18 cellular contexts compared by ENCODE assay signal in genomic region chr1:64073705-64074104, GRCh38.
A peak's percentile ranks its signal among the peaks of the same experiment; 100 is the strongest.
DNase-seq lines count a peak whose midpoint lies in the region; ATAC-seq lines count a peak whose summit lies in the region.
"Had no signal": no experiment of that assay in that cellular context is flagged by ENCODE, and none has a peak within 500 bp of the region (broad histone marks: within the 10 kb centered on the region; RNA-seq: fewer than 3 reads in every experiment).

No MANE protein-coding gene starts in this region.

- H3K14ac ChIP-seq in neuronal stem cell (ENCODE audit: low read length) = no peak overlapping the region

- H2BK120ac ChIP-seq in mesendoderm (ENCODE audit: low read depth, low read length) (no peak overlapping the region), neuronal stem cell (ENCODE audit: low read depth, low read length) (no peak overlapping the region)

- no peak overlapping the region for H4K91ac ChIP-seq in neuronal stem cell (ENCODE audit: low read depth, low read length, poor library complexity)

- H4K8ac ChIP-seq in mesendoderm (ENCODE audit: low read depth, low read length) (no peak overlapping the region), neuronal stem cell (ENCODE audit: low read depth, low read length) (no peak overlapping the region)

- no peaks in the 10 kb centered on the region for H3K9me3 ChIP-seq in neuronal stem cell (replicated peaks in 1 of 2; ENCODE audit: control insufficient read depth in 2 of 2, insufficient read depth in 1 of 2, low read depth in 1 of 2, low read length in 2 of 2)
- H3K9me3 ChIP-seq: esophagus muscularis mucosa had no signal

- H2BK12ac ChIP-seq in neuronal stem cell (ENCODE audit: low read length) = no peak overlapping the region

- H2AFZ ChIP-seq in neuronal stem cell (ENCODE audit: low read length) = no peak overlapping the region

- H3K4me3 ChIP-seq in mesendoderm (ENCODE audit: low read length) = no peak overlapping the region
- no peak overlapping the region for H3K4me3 ChIP-seq in neuronal stem cell (ENCODE audit: low read length in 2 of 2)
- H3K4me3 ChIP-seq: esophagus muscularis mucosa had no signal

- no peak overlapping the region for H3K9ac ChIP-seq in mesendoderm (ENCODE audit: low read length)
- no peak overlapping the region for H3K9ac ChIP-seq in neuronal stem cell (ENCODE audit: low read depth, low read length, poor library complexity)

- no peak overlapping the region for H3K27ac ChIP-seq in mesendoderm (ENCODE audit: low read depth, low read length)
- H3K27ac ChIP-seq in neuronal stem cell (replicated peaks; ENCODE audit: low read length) = no peak overlapping the region
- H3K27ac ChIP-seq: esophagus muscularis mucosa, VCaP had no signal

- ATAC-seq in GM19023 (IDR thresholded peaks at IDR 0.05; ENCODE audit: unreplicated experiment) = no peak
- ATAC-seq: left colon; naive thymus-derived CD4-positive, alpha-beta T cell had no signal

- H3K18ac ChIP-seq in mesendoderm (ENCODE audit: low read length) (peak overlapping the region; percentile 21), neuronal stem cell (ENCODE audit: low read length) (no peak overlapping the region)

- no peak overlapping the region for H4K5ac ChIP-seq in mesendoderm (ENCODE audit: low read length)

- H3K56ac ChIP-seq in mesendoderm (ENCODE audit: low read length) = no peak overlapping the region

- H3K23ac ChIP-seq in mesendoderm (ENCODE audit: low read length) (no peak overlapping the region), neuronal stem cell (ENCODE audit: low read depth, low read length, poor library complexity) (no peak overlapping the region)

- in situ Hi-C loops in Caki2 (cut with HindIII; ENCODE audit: low pct_unique_long_range_greater_than_20kb, low sequenced_read_pairs) (no loop called here), SK-MEL-5 (cut with HindIII; ENCODE audit: low pct_unique_long_range_greater_than_20kb, low sequenced_read_pairs) (no loop called here)

- H3K79me1 ChIP-seq in mesendoderm (ENCODE audit: low read length) (no peaks in the 10 kb centered on the region), neuronal stem cell (ENCODE audit: low read depth, low read length) (no peaks in the 10 kb centered on the region)

- no CpG with 5 or more reads among the region's 2 CpGs for WGBS in mesendoderm (ENCODE audit: extremely low coverage, insufficient coverage, low lambda C conversion rate)
- WGBS in neuronal stem cell (ENCODE audit: extremely low coverage in 2 of 2, insufficient read length in 2 of 2, insufficient replicate concordance in 1 of 2), 2 donors = no CpG with 5 or more reads among the region's 2 CpGs

- H3K36me3 ChIP-seq in mesendoderm (ENCODE audit: control insufficient read depth, insufficient read depth, low read length) (no peaks in the 10 kb centered on the region), neuronal stem cell (replicated peaks in 1 of 2; ENCODE audit: control insufficient read depth in 2 of 2, insufficient read depth in 2 of 2, low read length in 2 of 2) (no peaks in the 10 kb centered on the region)
- H3K36me3 ChIP-seq: esophagus muscularis mucosa had no signal

- H3K79me2 ChIP-seq in mesendoderm (ENCODE audit: control insufficient read depth, insufficient read depth, low read length) = no peaks in the 10 kb centered on the region

- no peak overlapping the region for H3K4ac ChIP-seq in mesendoderm (ENCODE audit: low read depth, low read length)
- no peak overlapping the region for H3K4ac ChIP-seq in neuronal stem cell (ENCODE audit: low read length)

- H2BK15ac ChIP-seq in mesendoderm (replicated peaks; ENCODE audit: low read depth) = no peak overlapping the region
- no peak overlapping the region for H2BK15ac ChIP-seq in neuronal stem cell (ENCODE audit: low read length)

- H3K27me3 ChIP-seq in mesendoderm (ENCODE audit: insufficient read depth, low read length, poor library complexity) (no peaks in the 10 kb centered on the region), neuronal stem cell (ENCODE audit: control insufficient read depth in 3 of 3, insufficient read depth in 3 of 3, low read depth in 1 of 3, low read length in 3 of 3) (no peaks in the 10 kb centered on the region)
- H3K27me3 ChIP-seq: esophagus muscularis mucosa had no signal

- H3K4me1 ChIP-seq in mesendoderm (ENCODE audit: control insufficient read depth, low read depth, low read length) (peaks cover 3% of the 10 kb centered on the region), neuronal stem cell (ENCODE audit: control insufficient read depth in 2 of 2, insufficient read depth in 1 of 2, low read depth in 1 of 2, low read length in 2 of 2) (peaks cover 0 to 12% of the 10 kb centered on the region in 2 donors)

- no peak overlapping the region for H2BK5ac ChIP-seq in mesendoderm (ENCODE audit: low read length)
- H2BK5ac ChIP-seq in neuronal stem cell (ENCODE audit: low read length) = no peak overlapping the region

- H2AK5ac ChIP-seq in mesendoderm (ENCODE audit: low read length) (no peak overlapping the region), neuronal stem cell (ENCODE audit: low read depth, low read length) (no peak overlapping the region)

- peak; percentile 75 for DNase-seq in Caki2 (ENCODE audit: low read depth)
- peak; percentile 54 for DNase-seq in SK-MEL-5 (ENCODE audit: low read depth, low spot score)
- DNase-seq in epidermal melanocyte (ENCODE audit: insufficient read length, low spot score) = peak; percentile 65
- no peak for DNase-seq in mesendoderm
- DNase-seq in NCI-H2029 (lab: John Stamatoyannopoulos, UW) = no peak
- DNase-seq in neuronal stem cell (ENCODE audit: low spot score) = no peak
- DNase-seq in activated gamma-delta T cell treated with Interleukin-2 at 50 U/mL for 16 hours = no peak
- DNase-seq: activated effector memory CD4-positive, alpha-beta T cell treated with anti-CD3 and anti-CD28 coated beads, Interleukin-2, amount 50 U/mL, for 16 hours; DMS 273 treated with DMSO at 0.1 percent for 48 hours; hippocampal formation; IMR-90; left colon; naive thymus-derived CD4-positive, alpha-beta T cell; NCI-H1092; stimulated activated CD4-positive, alpha-beta T cell treated with anti-CD3 and anti-CD28 coated beads, Interleukin-2, amount 100 ng/mL, for 24 hours had no signal

- H3K4me2 ChIP-seq in mesendoderm (ENCODE audit: low read length) = no peak overlapping the region
- no peak overlapping the region for H3K4me2 ChIP-seq in neuronal stem cell (ENCODE audit: insufficient read depth, low read length, poor library complexity, severe bottlenecking)

Comparison
In these comparisons a context has a peak if more than half of its experiments do, and no peak if none do; other contexts are left out.
1. DNase-seq: peak in Caki2 (single experiment), SK-MEL-5 (single experiment) and epidermal melanocyte (single experiment); none in mesendoderm (single experiment), NCI-H2029 (single experiment), neuronal stem cell (single experiment) and activated gamma-delta T cell treated with Interleukin-2 at 50 U/mL for 16 hours (single experiment).